Comparison of ENCODE assay signal across 12 cellular contexts in genomic region chr1:246591047-246591446, GRCh38. TPM values are rescaled to one million over a fixed set of nuclear protein-coding genes. Genes with fewer than 3 reads are reported as not detected.
DNase-seq lines count a peak whose midpoint lies in the region; ATAC-seq and TF ChIP-seq lines count a peak whose summit lies in the region.
"Had no signal": no experiment of that assay in that cellular context is flagged by ENCODE, and none has a peak within 500 bp of the region (broad histone marks: within the 10 kb centered on the region; RNA-seq: fewer than 3 reads in every experiment).

No MANE protein-coding gene starts in this region.

- intact Hi-C loops in ovary (cut with DNase I): no loop called here

- H3K4me1 ChIP-seq in ovary (ENCODE audit: insufficient read depth): no peaks in the 10 kb centered on the region

- H3K27ac Mint-ChIP-seq in chondrocyte (ENCODE audit: unreplicated experiment): peak overlapping the region; percentile 46

- peaks cover 71% of the 10 kb centered on the region for H3K4me1 Mint-ChIP-seq in chondrocyte (ENCODE audit: low read depth)

- H3K9me3 Mint-ChIP-seq in chondrocyte (ENCODE audit: low read depth): peaks cover 6% of the 10 kb centered on the region

- no peak overlapping the region for H3K27ac ChIP-seq in ovary
- H3K27ac ChIP-seq: sigmoid colon had no signal

- TF ChIP-seq EP300 in ovary (IDR thresholded peaks at IDR 0.05): no peak

- TF ChIP-seq CTCF in chondrocyte (IDR thresholded peaks at IDR 0.05): no peak
- no peak for TF ChIP-seq CTCF in ovary (IDR thresholded peaks at IDR 0.05)

- no peaks in the 10 kb centered on the region for H3K36me3 ChIP-seq in ovary

- TF ChIP-seq POLR2A in ovary (IDR thresholded peaks at IDR 0.05): no peak

- DNase-seq in chondrocyte (ENCODE audit: low spot score) (no peak), CD1c-positive myeloid dendritic cell (ENCODE audit: extremely low spot score) (no peak), hepatic stellate cell (ENCODE audit: low spot score) (no peak), ovary (no peak)
- no peak for DNase-seq in activated CD4-positive, CD25-positive, alpha-beta regulatory T cell treated with anti-CD3 and anti-CD28 coated beads, Interleukin-2, amount 50 U/mL, for 72 hours
- DNase-seq: activated CD4-positive, alpha-beta T cell treated with anti-CD3 and anti-CD28 coated beads for 4 hours; DMS79 treated with DMSO at 0.1 percent for 48 hours; NCI-H2227 treated with DMSO at 0.1 percent for 48 hours; sigmoid colon had no signal

- no peak overlapping the region for H3K4me3 ChIP-seq in ovary
- H3K4me3 ChIP-seq: sigmoid colon had no signal

- H3K27me3 ChIP-seq in ovary: no peaks in the 10 kb centered on the region
- H3K27me3 ChIP-seq: sigmoid colon had no signal

- no peak overlapping the region for H3K4me3 Mint-ChIP-seq in chondrocyte (ENCODE audit: unreplicated experiment)

- H3K9me3 ChIP-seq in ovary: no peaks in the 10 kb centered on the region
- H3K9me3 ChIP-seq: sigmoid colon had no signal

- peaks cover 8% of the 10 kb centered on the region for H3K36me3 Mint-ChIP-seq in chondrocyte (ENCODE audit: low read depth)

- ATAC-seq in GM18873 (IDR thresholded peaks at IDR 0.05; ENCODE audit: low FRiP score, unreplicated experiment) (peak; percentile 21), GM21515 (IDR thresholded peaks at IDR 0.05; ENCODE audit: unreplicated experiment) (peak; percentile 44), HG03064 (IDR thresholded peaks at IDR 0.05; ENCODE audit: low read depth, unreplicated experiment) (peak; percentile 41)

- no peaks in the 10 kb centered on the region for H3K27me3 Mint-ChIP-seq in chondrocyte (ENCODE audit: low read depth)

RNA-seq across cellular contexts. Expression of gene CNST, which starts 24.8 kb away (rescaled TPM):
- total RNA-seq in chondrocyte (22.3 to 25.6 TPM (median 25.2 TPM) in 3 replicates), ovary (10 to 100 TPM; 16.0 to 31.2 (median 23.5) TPM)
- polyA plus RNA-seq in ovary: 10 to 100 TPM in 1 of 2 donors, 1 to 10 TPM in 1; 8.7 to 17.3 TPM

RNA-seq across cellular contexts. Expression of gene TFB2M, which starts 25.0 kb away (rescaled TPM):
- total RNA-seq in chondrocyte (9.6 to 12.3 TPM (median 10.6 TPM) in 3 replicates), ovary (1 to 10 TPM; 7.1 to 9.8 (median 9.0) TPM)
- polyA plus RNA-seq in ovary: 1 to 10 TPM; 7.6 to 9.4 TPM
